ENCODE assay signal across 1 cellular context in the genomic region with DNA sequence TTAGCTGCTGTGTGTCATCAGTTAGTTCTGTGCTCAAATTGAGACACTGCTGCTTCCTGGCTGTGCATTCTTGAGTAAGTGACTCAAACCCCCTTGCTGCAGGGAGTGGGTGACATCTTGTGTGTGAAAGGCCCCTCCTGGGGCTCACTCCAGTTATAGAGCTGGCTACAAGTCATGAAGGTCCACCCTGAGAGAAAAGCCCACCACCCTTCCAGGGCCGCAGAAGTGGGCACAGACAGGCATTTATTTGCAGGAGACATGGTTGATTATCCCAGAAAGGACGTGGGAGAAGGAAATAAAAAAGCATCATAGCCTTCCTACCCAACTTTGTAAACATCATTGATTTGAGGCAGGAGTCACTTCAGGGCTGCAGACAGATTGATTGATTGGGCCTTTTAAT.
TF ChIP-seq lines count a peak whose summit lies in the region.

No MANE protein-coding gene starts in this region.

TF ChIP-seq in H1, 55 proteins besides CTCF, POLR2A, EP300 and RAD21:
- TF ChIP-seq BCL11A (IDR thresholded peaks at IDR 0.05; ENCODE audit: low read depth in 2 of 2, low read length in 2 of 2), result no peak
- no peak for TF ChIP-seq TAF7 (optimal IDR thresholded peaks at IDR 0.05; ENCODE audit: borderline replicate concordance, low read depth, low read length)
- no peak for TF ChIP-seq POU5F1 (IDR thresholded peaks at IDR 0.05; ENCODE audit: low read depth, low read length)
- no peak for TF ChIP-seq RXRA (IDR thresholded peaks at IDR 0.05; ENCODE audit: insufficient read depth, low read depth, low read length)
- no peak for TF ChIP-seq HDAC2 (IDR thresholded peaks at IDR 0.05; ENCODE audit: borderline replicate concordance in 1 of 2, low read depth in 2 of 2, low read length in 2 of 2)
- no peak for TF ChIP-seq BRCA1 (IDR thresholded peaks at IDR 0.05; ENCODE audit: low read depth, low read length)
- TF ChIP-seq PHF8 (conservative IDR thresholded peaks at IDR 0.05; ENCODE audit: low read depth, low read length), result no peak
- no peak for TF ChIP-seq CREB1 (IDR thresholded peaks at IDR 0.05)
- TF ChIP-seq TAF1 (IDR thresholded peaks at IDR 0.05; ENCODE audit: low read depth, low read length), result no peak
- TF ChIP-seq GABPA (IDR thresholded peaks at IDR 0.05; ENCODE audit: borderline replicate concordance, insufficient read depth, low read length), result no peak
- no peak for TF ChIP-seq SIX5 (IDR thresholded peaks at IDR 0.05; ENCODE audit: low read depth, low read length)
- no peak for TF ChIP-seq KDM5A (IDR thresholded peaks at IDR 0.05; ENCODE audit: low read length)
- no peak for TF ChIP-seq POLR2AphosphoS5 (IDR thresholded peaks at IDR 0.05; ENCODE audit: low read depth, low read length)
- no peak for TF ChIP-seq TBP (IDR thresholded peaks at IDR 0.05; ENCODE audit: low read depth, low read length)
- TF ChIP-seq, protein P1, sequence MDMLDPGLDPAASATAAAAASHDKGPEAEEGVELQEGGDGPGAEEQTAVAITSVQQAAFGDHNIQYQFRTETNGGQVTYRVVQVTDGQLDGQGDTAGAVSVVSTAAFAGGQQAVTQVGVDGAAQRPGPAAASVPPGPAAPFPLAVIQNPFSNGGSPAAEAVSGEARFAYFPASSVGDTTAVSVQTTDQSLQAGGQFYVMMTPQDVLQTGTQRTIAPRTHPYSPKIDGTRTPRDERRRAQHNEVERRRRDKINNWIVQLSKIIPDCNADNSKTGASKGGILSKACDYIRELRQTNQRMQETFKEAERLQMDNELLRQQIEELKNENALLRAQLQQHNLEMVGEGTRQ (IDR thresholded peaks at IDR 0.05; ENCODE audit: low read length), result no peak
- TF ChIP-seq HDAC6 (IDR thresholded peaks at IDR 0.05; ENCODE audit: low read depth, low read length), result no peak
- TF ChIP-seq CBX8 (IDR thresholded peaks at IDR 0.05; ENCODE audit: borderline replicate concordance, low read depth, low read length), result no peak
- TF ChIP-seq SIN3A (conservative IDR thresholded peaks at IDR 0.05 in 1 of 2, IDR thresholded peaks at IDR 0.05 in 1 of 2; ENCODE audit: low read depth in 1 of 2, low read length in 2 of 2), result no peak
